20 cellular contexts compared by ENCODE assay signal in the genomic region with DNA sequence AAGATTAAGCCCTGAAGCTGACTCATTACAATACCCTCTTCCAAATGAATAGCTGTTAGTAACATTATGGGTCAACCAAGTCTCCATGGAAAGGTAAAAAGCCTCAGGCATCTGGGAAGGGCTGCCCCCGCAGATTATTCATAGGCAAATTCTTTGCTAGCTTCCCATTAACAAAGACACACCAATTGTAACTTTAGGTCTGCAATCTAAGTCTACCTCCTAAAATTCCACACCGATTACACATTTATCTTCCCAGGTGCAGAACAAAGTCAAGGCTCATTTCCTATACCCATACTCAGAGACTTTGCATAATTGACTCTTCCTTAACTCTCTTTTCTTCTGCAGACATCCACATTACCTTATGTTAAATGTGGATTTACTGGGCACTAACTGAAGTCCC.
DNase-seq lines count a peak whose midpoint lies in the region; ATAC-seq, FAIRE-seq and TF ChIP-seq lines count a peak whose summit lies in the region.
"Had no signal": no experiment of that assay in that cellular context is flagged by ENCODE, and none has a peak within 500 bp of the region (broad histone marks: within the 10 kb centered on the region; RNA-seq: fewer than 3 reads in every experiment).

No MANE protein-coding gene starts in this region.

- H3K9me3 ChIP-seq in astrocyte (ENCODE audit: insufficient read depth, low read depth, low read length) = no peaks in the 10 kb centered on the region
- no peaks in the 10 kb centered on the region for H3K9me3 ChIP-seq in iPS DF 6.9 (ENCODE audit: control insufficient read depth, insufficient read depth, low read length)
- H3K9me3 ChIP-seq in neural progenitor cell (ENCODE audit: low read depth) = no peaks in the 10 kb centered on the region
- H3K9me3 ChIP-seq in heart left ventricle = no peaks in the 10 kb centered on the region
- H3K9me3 ChIP-seq: neutrophil, SJSA1 had no signal

- peaks cover 3% of the 10 kb centered on the region for H3K9me3 Mint-ChIP-seq in astrocyte (ENCODE audit: unreplicated experiment)
- peaks cover 11% of the 10 kb centered on the region for H3K9me3 Mint-ChIP-seq in neural progenitor cell

- DNase-seq in HT1080 (ENCODE audit: low read depth) (peak; percentile 24), astrocyte (ENCODE audit: low read depth) (peak; percentile 54), iPS DF 6.9 (ENCODE audit: low read depth, low spot score) (peak; percentile 85), neural progenitor cell (ENCODE audit: low spot score) (no peak), heart left ventricle (no peak), lower leg skin (ENCODE audit: low spot score in 2 of 2) (no peak)
- DNase-seq: activated CD4-positive, alpha-beta memory T cell treated with anti-CD3 and anti-CD28 coated beads, Interleukin-2, amount 10 ng/mL, durations not matched to agents 7 days and 5 days; activated naive CD4-positive, alpha-beta T cell treated with Interleukin-2 at 50 U/mL for 16 hours; amygdala; Karpas-422; left cardiac atrium; NCI-H1417 treated with DMSO at 0.1 percent for 48 hours; WERI-Rb-1 had no signal

- H3K4me2 ChIP-seq in astrocyte (ENCODE audit: low read length) (peak overlapping the region; percentile 9), neural progenitor cell (peak overlapping the region; percentile 0)

- H4K20me1 ChIP-seq in astrocyte (ENCODE audit: insufficient read depth, low read length) = no peaks in the 10 kb centered on the region
- no peaks in the 10 kb centered on the region for H4K20me1 ChIP-seq in neural progenitor cell (ENCODE audit: low read depth)

- no peaks in the 10 kb centered on the region for H3K27me3 Mint-ChIP-seq in astrocyte (ENCODE audit: low read depth, unreplicated experiment)
- H3K27me3 Mint-ChIP-seq in neural progenitor cell (ENCODE audit: insufficient read depth, low read depth) = peaks cover 3% of the 10 kb centered on the region
- H3K27me3 Mint-ChIP-seq: activated CD4-positive, alpha-beta memory T cell treated with anti-CD3 and anti-CD28 coated beads, Interleukin-2, amount 10 ng/mL, durations not matched to agents 7 days and 5 days had no signal

- ATAC-seq in HG02610 (IDR thresholded peaks at IDR 0.05; ENCODE audit: unreplicated experiment) (no peak), heart left ventricle (no peak), GM21447 (IDR thresholded peaks at IDR 0.05; ENCODE audit: unreplicated experiment) (no peak)
- ATAC-seq: left cardiac atrium had no signal

- no peak overlapping the region for H3K9ac ChIP-seq in astrocyte (ENCODE audit: low read length)
- H3K9ac ChIP-seq in neural progenitor cell = no peak overlapping the region

- no CpG with 5 or more reads among the region's 2 CpGs for WGBS in iPS DF 6.9 (ENCODE audit: insufficient coverage, insufficient read length)
- WGBS in heart left ventricle, 4 donors = 63 to 83% (median 73%) methylated on average over 2 of the region's 2 CpGs
- 55 to 62% methylated on average over 2 of the region's 2 CpGs for WGBS in lower leg skin, 2 donors

- H3K79me2 ChIP-seq in astrocyte (ENCODE audit: insufficient read depth, low read length) = no peaks in the 10 kb centered on the region
- no peaks in the 10 kb centered on the region for H3K79me2 ChIP-seq in neural progenitor cell (ENCODE audit: low read depth)

- H3K4me1 Mint-ChIP-seq in astrocyte (ENCODE audit: low read depth, unreplicated experiment) (peaks cover 35% of the 10 kb centered on the region), neural progenitor cell (peaks cover 37% of the 10 kb centered on the region)
- H3K4me1 Mint-ChIP-seq: activated CD4-positive, alpha-beta memory T cell treated with anti-CD3 and anti-CD28 coated beads, Interleukin-2, amount 10 ng/mL, durations not matched to agents 7 days and 5 days; CD14-positive monocyte had no signal

- intact Hi-C loops in heart left ventricle (cut with DNase I) (no loop called here), lower leg skin (cut with DNase I; ENCODE audit: low total_unique reads) (no loop called here)

- TF ChIP-seq CTCF in astrocyte (IDR thresholded peaks at IDR 0.05; ENCODE audit: insufficient read depth, low read depth, low read length) (no peak), neural progenitor cell (IDR thresholded peaks at IDR 0.05) (no peak), heart left ventricle (IDR thresholded peaks at IDR 0.05) (no peak), lower leg skin (IDR thresholded peaks at IDR 0.05) (no peak)

- H3K4me3 Mint-ChIP-seq in astrocyte (ENCODE audit: unreplicated experiment) (no peak overlapping the region), neural progenitor cell (no peak overlapping the region)
- H3K4me3 Mint-ChIP-seq: activated CD4-positive, alpha-beta memory T cell treated with anti-CD3 and anti-CD28 coated beads, Interleukin-2, amount 10 ng/mL, durations not matched to agents 7 days and 5 days; CD14-positive monocyte; T-helper 1 cell treated with Interleukin-12 subunit alpha and Interleukin-12 subunit beta and Interleukin-4 antibody, amounts not matched to agents 30 μg/mL and 1 μg/mL, for 36 hours had no signal

- H3K36me3 Mint-ChIP-seq in astrocyte (ENCODE audit: low read depth, unreplicated experiment) (no peaks in the 10 kb centered on the region), neural progenitor cell (peaks cover 3% of the 10 kb centered on the region)
- H3K36me3 Mint-ChIP-seq: CD14-positive monocyte had no signal

- H3K27me3 ChIP-seq in astrocyte (ENCODE audit: insufficient read depth, low read length) = no peaks in the 10 kb centered on the region
- no peaks in the 10 kb centered on the region for H3K27me3 ChIP-seq in iPS DF 6.9 (ENCODE audit: control insufficient read depth, insufficient read depth, low read length)
- no peaks in the 10 kb centered on the region for H3K27me3 ChIP-seq in neural progenitor cell
- H3K27me3 ChIP-seq in heart left ventricle = peaks cover 0 to 6% (median 0%) of the 10 kb centered on the region in 9 donors
- H3K27me3 ChIP-seq: neutrophil, SJSA1 had no signal

- no peak overlapping the region for H2AFZ ChIP-seq in astrocyte (ENCODE audit: low read depth, low read length)
- no peak overlapping the region for H2AFZ ChIP-seq in neural progenitor cell (replicated peaks)

- H3F3A ChIP-seq in neural progenitor cell (ENCODE audit: low read depth) = peaks cover 24% of the 10 kb centered on the region

- H3K27ac ChIP-seq in astrocyte (ENCODE audit: low read depth, low read length) (peak overlapping the region; percentile 53), iPS DF 6.9 (ENCODE audit: low read length) (no peak overlapping the region), neural progenitor cell (no peak overlapping the region), heart left ventricle (no peak overlapping the region)
- H3K27ac ChIP-seq: neutrophil, SJSA1, WERI-Rb-1 had no signal

- H3K4me1 ChIP-seq in astrocyte (ENCODE audit: insufficient read depth, low read length) = peaks cover 11% of the 10 kb centered on the region
- H3K4me1 ChIP-seq in iPS DF 6.9 (ENCODE audit: control insufficient read depth, insufficient read depth, low read length) = no peaks in the 10 kb centered on the region
- H3K4me1 ChIP-seq in neural progenitor cell = peaks cover 9% of the 10 kb centered on the region
- no peaks in the 10 kb centered on the region for H3K4me1 ChIP-seq in heart left ventricle
- H3K4me1 ChIP-seq: SJSA1 had no signal

- no peaks in the 10 kb centered on the region for H3K36me3 ChIP-seq in astrocyte (ENCODE audit: insufficient read depth, low read length)
- no peaks in the 10 kb centered on the region for H3K36me3 ChIP-seq in iPS DF 6.9 (ENCODE audit: control insufficient read depth, insufficient read depth, low read length)
- H3K36me3 ChIP-seq in neural progenitor cell = no peaks in the 10 kb centered on the region
- H3K36me3 ChIP-seq in heart left ventricle = no peaks in the 10 kb centered on the region
- H3K36me3 ChIP-seq: neutrophil, SJSA1, WERI-Rb-1 had no signal

- TF ChIP-seq POLR2A in heart left ventricle (IDR thresholded peaks at IDR 0.05) = no peak
- no peak for TF ChIP-seq POLR2A in lower leg skin (IDR thresholded peaks at IDR 0.05)

- peak overlapping the region; percentile 87 for H3K27ac Mint-ChIP-seq in astrocyte (ENCODE audit: unreplicated experiment)
- H3K27ac Mint-ChIP-seq in neural progenitor cell = peak overlapping the region; percentile 97
- H3K27ac Mint-ChIP-seq: activated CD4-positive, alpha-beta memory T cell treated with anti-CD3 and anti-CD28 coated beads, Interleukin-2, amount 10 ng/mL, durations not matched to agents 7 days and 5 days; CD14-positive monocyte; T-helper 1 cell treated with Interleukin-12 subunit alpha and Interleukin-12 subunit beta and Interleukin-4 antibody, amounts not matched to agents 30 μg/mL and 1 μg/mL, for 36 hours had no signal

- no peak for FAIRE-seq in astrocyte (lab: Jason Lieb, UNC)
- FAIRE-seq: GM12892 had no signal

- H3K4me3 ChIP-seq in astrocyte (ENCODE audit: insufficient read depth, low read depth, low read length) = no peak overlapping the region
- H3K4me3 ChIP-seq in iPS DF 6.9 (ENCODE audit: low read length) = no peak overlapping the region
- no peak overlapping the region for H3K4me3 ChIP-seq in neural progenitor cell
- H3K4me3 ChIP-seq in heart left ventricle = no peak overlapping the region
- H3K4me3 ChIP-seq in lower leg skin (ENCODE audit: low read depth, poor library complexity, severe bottlenecking) = no peak overlapping the region
- H3K4me3 ChIP-seq: SJSA1 had no signal

Comparison
In these comparisons a context has a peak if more than half of its experiments do, and no peak if none do; other contexts are left out.
1. DNase-seq: peak in HT1080 (single experiment), astrocyte (single experiment) and iPS DF 6.9 (single experiment); none in neural progenitor cell (single experiment), heart left ventricle (0 of 5) and lower leg skin (0 of 2).